9 cellular contexts compared by ENCODE assay signal in genomic region chr17:38444151-38444550, GRCh38. TPM values are rescaled to one million over a fixed set of nuclear protein-coding genes. Genes with fewer than 3 reads are reported as not detected.
DNase-seq lines count a peak whose midpoint lies in the region; ATAC-seq, FAIRE-seq and TF ChIP-seq lines count a peak whose summit lies in the region.
"Had no signal": no experiment of that assay in that cellular context is flagged by ENCODE, and none has a peak within 500 bp of the region (broad histone marks: within the 10 kb centered on the region; RNA-seq: fewer than 3 reads in every experiment).

No MANE protein-coding gene starts in this region.

- H3K9me3 Mint-ChIP-seq in activated CD8-positive, alpha-beta T cell treated with anti-CD3 and anti-CD28 coated beads, Interleukin-2, amount 10 ng/mL, durations not matched to agents 7 days and 5 days (ENCODE audit: insufficient read depth): no peaks in the 10 kb centered on the region
- H3K9me3 Mint-ChIP-seq in stimulated activated effector memory CD8-positive, alpha-beta T cell treated with anti-CD3 and anti-CD28 coated beads, Interleukin-12 subunit alpha, Interleukin-12 subunit beta, amount 100 ng/mL, for 72 hours: no peaks in the 10 kb centered on the region
- H3K9me3 Mint-ChIP-seq: stimulated activated naive CD8-positive, alpha-beta T cell treated with anti-CD3 and anti-CD28 coated beads, Interleukin-15, Interleukin-2, amounts not matched to agents 100 ng/mL and 50 ng/mL, for 24 hours had no signal

- H4K5ac ChIP-seq in H1 (ENCODE audit: insufficient read length, low read depth, low read length): no peak overlapping the region

- peak; percentile 71 for DNase-seq in HCEC 1CT
- DNase-seq in NCI-H510A treated with DMSO at 0.1 percent for 48 hours (lab: John Stamatoyannopoulos, UW): peak; percentile 89
- DNase-seq in activated CD8-positive, alpha-beta T cell treated with anti-CD3 and anti-CD28 coated beads, Interleukin-2, amount 10 ng/mL, durations not matched to agents 7 days and 5 days: peak; percentile 70
- peak in 1 of 2 experiments; percentile 80 for DNase-seq in H1 (ENCODE audit: low read depth in 1 of 2, low spot score in 2 of 2)
- DNase-seq in mucosa of gallbladder (ENCODE audit: low spot score): peak; percentile 47
- DNase-seq in stimulated activated effector memory CD8-positive, alpha-beta T cell treated with anti-CD3 and anti-CD28 coated beads, Interleukin-12 subunit alpha, Interleukin-12 subunit beta, amount 100 ng/mL, for 72 hours (ENCODE audit: low spot score in 2 of 2): peak; percentile 26 to 72

- no peak overlapping the region for H2AK5ac ChIP-seq in H1 (ENCODE audit: low read depth, low read length)

- no peak overlapping the region for H3K9ac ChIP-seq in BLaER1
- no peak overlapping the region for H3K9ac ChIP-seq in H1 (replicated peaks in 1 of 4; ENCODE audit: extremely low read depth in 1 of 4, low read depth in 3 of 4, low read length in 3 of 4)

- no peak overlapping the region for H2AFZ ChIP-seq in H1 (ENCODE audit: low read length)

- peak overlapping the region; percentile 55; the same call in 1 of the 2 replicates for H2BK12ac ChIP-seq in H1 (ENCODE audit: low read depth, low read length)

- peak; percentile 90 to 95 (median 94) for TF ChIP-seq CTCF in H1 (IDR thresholded peaks at IDR 0.05; ENCODE audit: control extremely low read depth in 1 of 3, insufficient read depth in 1 of 3, low read depth in 1 of 3, low read length in 3 of 3)

- peaks cover 31% of the 10 kb centered on the region for H3K36me3 ChIP-seq in BLaER1
- H3K36me3 ChIP-seq in H1 (ENCODE audit: control insufficient read depth in 2 of 4, insufficient read depth in 4 of 4, low read length in 3 of 4): no peaks in the 10 kb centered on the region

- peaks cover 3% of the 10 kb centered on the region for H3K27me3 Mint-ChIP-seq in activated CD8-positive, alpha-beta T cell treated with anti-CD3 and anti-CD28 coated beads, Interleukin-2, amount 10 ng/mL, durations not matched to agents 7 days and 5 days (ENCODE audit: low read depth)
- H3K27me3 Mint-ChIP-seq: stimulated activated naive CD8-positive, alpha-beta T cell treated with anti-CD3 and anti-CD28 coated beads, Interleukin-15, Interleukin-2, amounts not matched to agents 100 ng/mL and 50 ng/mL, for 24 hours had no signal

- no peaks in the 10 kb centered on the region for H3K27me3 ChIP-seq in BLaER1
- H3K27me3 ChIP-seq in H1 (replicated peaks in 1 of 4; ENCODE audit: control insufficient read depth in 3 of 4, extremely low read depth in 1 of 4, insufficient read depth in 3 of 4, low read length in 3 of 4): no peaks in the 10 kb centered on the region

- H3K4me1 ChIP-seq in BLaER1: peaks cover 83% of the 10 kb centered on the region
- H3K4me1 ChIP-seq in H1 (replicated peaks in 1 of 4; ENCODE audit: control insufficient read depth in 3 of 4, insufficient read depth in 4 of 4, low read length in 3 of 4): peaks cover 3 to 50% (median 31%) of the 10 kb centered on the region in 4 experiments

- H3K27ac Mint-ChIP-seq in activated CD8-positive, alpha-beta T cell treated with anti-CD3 and anti-CD28 coated beads, Interleukin-2, amount 10 ng/mL, durations not matched to agents 7 days and 5 days: no peak overlapping the region
- H3K27ac Mint-ChIP-seq in stimulated activated effector memory CD8-positive, alpha-beta T cell treated with anti-CD3 and anti-CD28 coated beads, Interleukin-12 subunit alpha, Interleukin-12 subunit beta, amount 100 ng/mL, for 72 hours: no peak overlapping the region
- H3K27ac Mint-ChIP-seq: stimulated activated naive CD8-positive, alpha-beta T cell treated with anti-CD3 and anti-CD28 coated beads, Interleukin-15, Interleukin-2, amounts not matched to agents 100 ng/mL and 50 ng/mL, for 24 hours had no signal

- peaks cover 100% of the 10 kb centered on the region for H4K20me1 ChIP-seq in BLaER1
- peaks cover 0 to 3% of the 10 kb centered on the region in 2 experiments for H4K20me1 ChIP-seq in H1 (replicated peaks in 1 of 2; ENCODE audit: control insufficient read depth in 1 of 2, insufficient read depth in 2 of 2, low read length in 2 of 2)

- no peak for TF ChIP-seq POLR2A in H1 (IDR thresholded peaks at IDR 0.05; ENCODE audit: control extremely low read depth in 1 of 2, low read depth in 2 of 2, low read length in 2 of 2)

- H3K36me3 Mint-ChIP-seq in activated CD8-positive, alpha-beta T cell treated with anti-CD3 and anti-CD28 coated beads, Interleukin-2, amount 10 ng/mL, durations not matched to agents 7 days and 5 days (ENCODE audit: low read depth): no peaks in the 10 kb centered on the region
- no peaks in the 10 kb centered on the region for H3K36me3 Mint-ChIP-seq in stimulated activated effector memory CD8-positive, alpha-beta T cell treated with anti-CD3 and anti-CD28 coated beads, Interleukin-12 subunit alpha, Interleukin-12 subunit beta, amount 100 ng/mL, for 72 hours

- no peak overlapping the region for H2BK120ac ChIP-seq in H1 (replicated peaks; ENCODE audit: low read depth, low read length)

- CTCF ChIA-PET in activated CD8-positive, alpha-beta T cell treated with anti-CD3 and anti-CD28 coated beads, Interleukin-2, amount 10 ng/mL, durations not matched to agents 7 days and 5 days (lab: Charles Lee): interaction anchor here (1.0 kb wide), 1 partner anchor 19 kb away, joined by 3 read pairs; no protein-coding TSS in a partner anchor
- CTCF ChIA-PET in H1 (lab: Charles Lee; ENCODE audit: partially characterized antibody): interaction anchor here (0.6 to 12.9 kb wide), 21 partner anchors 10 to 1961 kb away, joined by 3 to 204 read pairs (median 6); partner anchors contain the start of genes ARHGAP23 and GPR179

- H2BK5ac ChIP-seq in H1 (ENCODE audit: low read depth, low read length): peak overlapping the region; percentile 22; the same call in 1 of the 2 replicates

- peaks cover 0 to 77% of the 10 kb centered on the region in 2 experiments; a peak in 2 of 4 replicates for H3K79me2 ChIP-seq in H1 (ENCODE audit: control insufficient read depth in 1 of 2, insufficient read depth in 2 of 2, low read length in 2 of 2)

- peak; percentile 88 to 90 for TF ChIP-seq RAD21 in H1 (IDR thresholded peaks at IDR 0.05 in 1 of 2, conservative IDR thresholded peaks at IDR 0.05 in 1 of 2; ENCODE audit: low read depth in 2 of 2, low read length in 2 of 2)

- H3K23me2 ChIP-seq in H1 (ENCODE audit: low read depth, low read length): no peaks in the 10 kb centered on the region

- no peak for TF ChIP-seq EP300 in H1 (IDR thresholded peaks at IDR 0.05; ENCODE audit: borderline replicate concordance in 1 of 2, low read depth in 2 of 2, low read length in 2 of 2)

- no peak overlapping the region for H3K27ac ChIP-seq in BLaER1
- H3K27ac ChIP-seq in H1 (ENCODE audit: low read depth, low read length): no peak overlapping the region

- 43% methylated on average over 14 of the region's 14 CpGs; no CpG with 5 or more reads in 1 of the 2 experiments for WGBS in H1 (ENCODE audit: extremely low coverage in 1 of 2, insufficient coverage in 1 of 2, insufficient read length in 1 of 2, insufficient replicate concordance in 2 of 2, low coverage in 1 of 2, low lambda C conversion rate in 2 of 2, missing lambda C conversion rate in 1 of 2), 2 experiments

- H3K4me2 ChIP-seq in BLaER1: peak overlapping the region; percentile 26
- no peak overlapping the region for H3K4me2 ChIP-seq in H1 (ENCODE audit: insufficient read depth in 1 of 2, low read depth in 2 of 2, low read length in 2 of 2)

- H3K79me1 ChIP-seq in H1 (ENCODE audit: low read depth, low read length): peaks cover 11% of the 10 kb centered on the region; the same call in 1 of the 2 replicates

- no peak overlapping the region for H4K91ac ChIP-seq in H1 (replicated peaks; ENCODE audit: insufficient read length, low read length)

- H3K9me3 ChIP-seq in BLaER1: no peaks in the 10 kb centered on the region
- H3K9me3 ChIP-seq in H1 (ENCODE audit: insufficient read depth in 2 of 2, low read depth in 1 of 2, low read length in 1 of 2): no peaks in the 10 kb centered on the region

- no peak for FAIRE-seq in H1 (lab: Jason Lieb, UNC)

- no peak overlapping the region for H2BK20ac ChIP-seq in H1 (ENCODE audit: low read length)

- POLR2A ChIA-PET in activated CD8-positive, alpha-beta T cell treated with anti-CD3 and anti-CD28 coated beads, Interleukin-2, amount 10 ng/mL, durations not matched to agents 7 days and 5 days (lab: Charles Lee): no interaction called here
- POLR2A ChIA-PET in H1 (lab: Charles Lee; ENCODE audit: partially characterized antibody): interaction anchor here (1.1 to 10.5 kb wide), 5 partner anchors 6 to 22 kb away, joined by 3 to 107 read pairs (median 6); partner anchors contain the start of gene ARHGAP23

- 0 out of 2 replicates have a peak overlapping the region, but pooled peaks have one; percentile 84 for H2BK15ac ChIP-seq in H1 (ENCODE audit: low read length)

- no peak overlapping the region for H3K4me3 Mint-ChIP-seq in activated CD8-positive, alpha-beta T cell treated with anti-CD3 and anti-CD28 coated beads, Interleukin-2, amount 10 ng/mL, durations not matched to agents 7 days and 5 days
- H3K4me3 Mint-ChIP-seq in stimulated activated effector memory CD8-positive, alpha-beta T cell treated with anti-CD3 and anti-CD28 coated beads, Interleukin-12 subunit alpha, Interleukin-12 subunit beta, amount 100 ng/mL, for 72 hours: no peak overlapping the region
- H3K4me3 Mint-ChIP-seq: stimulated activated naive CD8-positive, alpha-beta T cell treated with anti-CD3 and anti-CD28 coated beads, Interleukin-15, Interleukin-2, amounts not matched to agents 100 ng/mL and 50 ng/mL, for 24 hours had no signal

- H3K4me3 ChIP-seq in BLaER1 (no peak overlapping the region), H1 (ENCODE audit: extremely low read depth in 1 of 4, insufficient read depth in 2 of 4, low read depth in 3 of 4, low read length in 4 of 4) (no peak overlapping the region)

- no peak overlapping the region for H3K4ac ChIP-seq in H1 (replicated peaks; ENCODE audit: insufficient read length, low read depth, low read length)

- ATAC-seq in activated CD8-positive, alpha-beta T cell treated with anti-CD3 and anti-CD28 coated beads, Interleukin-2, amount 10 ng/mL, durations not matched to agents 7 days and 5 days: peak; percentile 89
- ATAC-seq in stimulated activated effector memory CD8-positive, alpha-beta T cell treated with anti-CD3 and anti-CD28 coated beads, Interleukin-12 subunit alpha, Interleukin-12 subunit beta, amount 100 ng/mL, for 72 hours: peak; percentile 79
- no peak for ATAC-seq in HG03354 (IDR thresholded peaks at IDR 0.05; ENCODE audit: poor library complexity, severe bottlenecking, unreplicated experiment)

- H4K8ac ChIP-seq in H1 (ENCODE audit: extremely low read depth, insufficient read depth, low read length): no peak overlapping the region

- no peak overlapping the region for H3K14ac ChIP-seq in H1 (ENCODE audit: insufficient read length)

- H3K23ac ChIP-seq in H1 (ENCODE audit: insufficient read length): no peak overlapping the region

- peak overlapping the region; percentile 56; the same call in 1 of the 2 replicates for H3K18ac ChIP-seq in H1 (ENCODE audit: extremely low read depth, low read length)

- H3K56ac ChIP-seq in H1 (replicated peaks; ENCODE audit: insufficient read length, low read depth, low read length): no peak overlapping the region

- H3K4me1 Mint-ChIP-seq in activated CD8-positive, alpha-beta T cell treated with anti-CD3 and anti-CD28 coated beads, Interleukin-2, amount 10 ng/mL, durations not matched to agents 7 days and 5 days (ENCODE audit: low read depth): peaks cover 4% of the 10 kb centered on the region
- H3K4me1 Mint-ChIP-seq in stimulated activated effector memory CD8-positive, alpha-beta T cell treated with anti-CD3 and anti-CD28 coated beads, Interleukin-12 subunit alpha, Interleukin-12 subunit beta, amount 100 ng/mL, for 72 hours: peaks cover 6% of the 10 kb centered on the region

RNA-seq across cellular contexts. Expression of gene ARHGAP23, which starts 15.9 kb away (rescaled TPM):
- under 1 TPM; 0.24 to 0.47 TPM for total RNA-seq in activated CD8-positive, alpha-beta T cell treated with anti-CD3 and anti-CD28 coated beads, Interleukin-2, amount 10 ng/mL, durations not matched to agents 7 days and 5 days
- total RNA-seq in H1 (2021; fragmentation: NEBNext Ultra II Directional; extraction: Animal tissue kit (Norgen Biotek cat#: 25700)): 107 and 108 TPM in 2 replicates
- polyA plus RNA-seq in H1 (2011; rRNA removed): 16.3 and 28.6 TPM in 2 replicates
- 21.0 TPM for polyA plus RNA-seq in H1 (2011; cell fraction: cytosol; rRNA removed)
- polyA plus RNA-seq in H1 (2011; cell fraction: nucleus; rRNA removed): 52.6 TPM
- 39.3 to 66.4 TPM (median 42.6 TPM) in 4 replicates for polyA plus RNA-seq in H1 (2012, experiment 1 of 2)
- polyA plus RNA-seq in H1 (2012, experiment 2 of 2): 39.0 TPM
- polyA plus RNA-seq in H1 (2013, experiment 1 of 2): 43.2 TPM
- polyA plus RNA-seq in H1 (2013, experiment 2 of 2): 43.6 TPM
- 23.8 and 36.4 TPM in 2 replicates for polyA minus RNA-seq in H1 (2011; rRNA and poly(A)+ RNA removed)
- polyA minus RNA-seq in H1 (2011; cell fraction: cytosol; rRNA and poly(A)+ RNA removed): 25.8 TPM
- polyA minus RNA-seq in H1 (2011; cell fraction: nucleus; rRNA and poly(A)+ RNA removed): 69.0 TPM
- total RNA-seq in mucosa of gallbladder: 37.6 TPM

Comparison
In these comparisons a context has a peak if more than half of its experiments do, and no peak if none do; other contexts are left out.
1. RNA of gene ARHGAP23, which starts 15.9 kb away (total RNA-seq): 107 to 108 TPM in H1 and 37.6 TPM in mucosa of gallbladder (single experiment); 0.24 to 0.47 TPM in activated CD8-positive, alpha-beta T cell treated with anti-CD3 and anti-CD28 coated beads, Interleukin-2, amount 10 ng/mL, durations not matched to agents 7 days and 5 days; every median in the first group is over 10 times any median in the second.